In genomic region chrX:42920752-42921151, GRCh38 we compare ENCODE assay signal across 14 cellular contexts.
"Had no signal": no experiment of that assay in that cellular context is flagged by ENCODE, and none has a peak within 500 bp of the region (broad histone marks: within the 10 kb centered on the region; RNA-seq: fewer than 3 reads in every experiment).

No MANE protein-coding gene starts in this region.

- H3K27me3 ChIP-seq: right lobe of liver, stomach, testis, upper lobe of right lung had no signal

- H3K27ac ChIP-seq: psoas muscle, right lobe of liver, stomach, testis, upper lobe of right lung had no signal

- H3K36me3 ChIP-seq: right lobe of liver, stomach, upper lobe of right lung had no signal

- H3K9me3 ChIP-seq: psoas muscle, right lobe of liver, stomach, testis, upper lobe of right lung had no signal

- DNase-seq: activated naive CD4-positive, alpha-beta T cell; activated naive CD8-positive, alpha-beta T cell treated with anti-CD3 and anti-CD28 coated beads, Interleukin-2, amount 10 ng/mL, durations not matched to agents 7 days and 5 days; dermis blood vessel endothelial cell; effector memory CD8-positive, alpha-beta T cell; glutamatergic neuron; hypothalamus; psoas muscle; right lobe of liver; stomach; T-helper 1 cell; T1000; testis; upper lobe of right lung had no signal

- H3K4me3 ChIP-seq: psoas muscle, right lobe of liver, stomach, testis, upper lobe of right lung had no signal

- ATAC-seq: activated CD4-positive, CD25-positive, alpha-beta regulatory T cell treated with anti-CD3 and anti-CD28 coated beads, Interleukin-2, amount 50 U/mL, for 24 hours; effector memory CD8-positive, alpha-beta T cell; psoas muscle; right lobe of liver; upper lobe of right lung had no signal

- H3K4me1 ChIP-seq: psoas muscle, right lobe of liver, stomach, testis, upper lobe of right lung had no signal
